ENCODE assay signal across 2 cellular contexts in genomic region chr1:156865865-156866678, GRCh38.
TF ChIP-seq lines count a peak whose summit lies in the region.

No MANE protein-coding gene starts in this region.

TF ChIP-seq in GM23338, 12 proteins besides CTCF, POLR2A, EP300 and RAD21 (continued from another document):
- TF ChIP-seq, protein P1, sequence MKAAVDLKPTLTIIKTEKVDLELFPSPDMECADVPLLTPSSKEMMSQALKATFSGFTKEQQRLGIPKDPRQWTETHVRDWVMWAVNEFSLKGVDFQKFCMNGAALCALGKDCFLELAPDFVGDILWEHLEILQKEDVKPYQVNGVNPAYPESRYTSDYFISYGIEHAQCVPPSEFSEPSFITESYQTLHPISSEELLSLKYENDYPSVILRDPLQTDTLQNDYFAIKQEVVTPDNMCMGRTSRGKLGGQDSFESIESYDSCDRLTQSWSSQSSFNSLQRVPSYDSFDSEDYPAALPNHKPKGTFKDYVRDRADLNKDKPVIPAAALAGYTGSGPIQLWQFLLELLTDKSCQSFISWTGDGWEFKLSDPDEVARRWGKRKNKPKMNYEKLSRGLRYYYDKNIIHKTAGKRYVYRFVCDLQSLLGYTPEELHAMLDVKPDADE (IDR thresholded peaks at IDR 0.05), result no peak
- no peak for TF ChIP-seq CREB1 (CRISPR knock-in tag; IDR thresholded peaks at IDR 0.05; ENCODE audit: low read depth)

TF ChIP-seq in WTC11, 78 proteins besides CTCF, POLR2A, EP300 and RAD21 (continued from another document):
- TF ChIP-seq, protein P2, sequence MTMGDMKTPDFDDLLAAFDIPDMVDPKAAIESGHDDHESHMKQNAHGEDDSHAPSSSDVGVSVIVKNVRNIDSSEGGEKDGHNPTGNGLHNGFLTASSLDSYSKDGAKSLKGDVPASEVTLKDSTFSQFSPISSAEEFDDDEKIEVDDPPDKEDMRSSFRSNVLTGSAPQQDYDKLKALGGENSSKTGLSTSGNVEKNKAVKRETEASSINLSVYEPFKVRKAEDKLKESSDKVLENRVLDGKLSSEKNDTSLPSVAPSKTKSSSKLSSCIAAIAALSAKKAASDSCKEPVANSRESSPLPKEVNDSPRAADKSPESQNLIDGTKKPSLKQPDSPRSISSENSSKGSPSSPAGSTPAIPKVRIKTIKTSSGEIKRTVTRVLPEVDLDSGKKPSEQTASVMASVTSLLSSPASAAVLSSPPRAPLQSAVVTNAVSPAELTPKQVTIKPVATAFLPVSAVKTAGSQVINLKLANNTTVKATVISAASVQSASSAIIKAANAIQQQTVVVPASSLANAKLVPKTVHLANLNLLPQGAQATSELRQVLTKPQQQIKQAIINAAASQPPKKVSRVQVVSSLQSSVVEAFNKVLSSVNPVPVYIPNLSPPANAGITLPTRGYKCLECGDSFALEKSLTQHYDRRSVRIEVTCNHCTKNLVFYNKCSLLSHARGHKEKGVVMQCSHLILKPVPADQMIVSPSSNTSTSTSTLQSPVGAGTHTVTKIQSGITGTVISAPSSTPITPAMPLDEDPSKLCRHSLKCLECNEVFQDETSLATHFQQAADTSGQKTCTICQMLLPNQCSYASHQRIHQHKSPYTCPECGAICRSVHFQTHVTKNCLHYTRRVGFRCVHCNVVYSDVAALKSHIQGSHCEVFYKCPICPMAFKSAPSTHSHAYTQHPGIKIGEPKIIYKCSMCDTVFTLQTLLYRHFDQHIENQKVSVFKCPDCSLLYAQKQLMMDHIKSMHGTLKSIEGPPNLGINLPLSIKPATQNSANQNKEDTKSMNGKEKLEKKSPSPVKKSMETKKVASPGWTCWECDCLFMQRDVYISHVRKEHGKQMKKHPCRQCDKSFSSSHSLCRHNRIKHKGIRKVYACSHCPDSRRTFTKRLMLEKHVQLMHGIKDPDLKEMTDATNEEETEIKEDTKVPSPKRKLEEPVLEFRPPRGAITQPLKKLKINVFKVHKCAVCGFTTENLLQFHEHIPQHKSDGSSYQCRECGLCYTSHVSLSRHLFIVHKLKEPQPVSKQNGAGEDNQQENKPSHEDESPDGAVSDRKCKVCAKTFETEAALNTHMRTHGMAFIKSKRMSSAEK (CRISPR knock-in tag; IDR thresholded peaks at IDR 0.05; ENCODE audit: borderline replicate concordance), result no peak
- no peak for TF ChIP-seq JAZF1 (CRISPR knock-in tag; IDR thresholded peaks at IDR 0.05)
- TF ChIP-seq CBFB (CRISPR knock-in tag; IDR thresholded peaks at IDR 0.05; ENCODE audit: low read depth), result no peak
TF ChIP-seq in WTC11: peak in this region for 0.
